In genomic region chr13:35159041-35159440, GRCh38 we compare ENCODE assay signal across 22 cellular contexts.
"Had no signal": no experiment of that assay in that cellular context is flagged by ENCODE, and none has a peak within 500 bp of the region (broad histone marks: within the 10 kb centered on the region; RNA-seq: fewer than 3 reads in every experiment).

No MANE protein-coding gene starts in this region.

- ATAC-seq: esophagus mucosa; heart left ventricle; left lobe of liver; natural killer cell; stimulated activated naive B cell treated with anti-CD40 and anti-IgM and Interleukin-4, amounts not matched to agents 10 μg/mL and 1 μg/mL and 100 μg/mL, for 72 hours; stimulated activated naive CD8-positive, alpha-beta T cell treated with anti-CD3 and anti-CD28 coated beads, Interleukin-15, amount 100 ng/mL, for 72 hours had no signal

- H3K9me3 Mint-ChIP-seq: mesothelial cell of epicardium; natural killer cell; neural crest cell; stimulated activated naive B cell treated with anti-CD40 and anti-IgM and Interleukin-4, amounts not matched to agents 10 μg/mL and 1 μg/mL and 100 μg/mL, for 72 hours; stimulated activated naive CD8-positive, alpha-beta T cell treated with anti-CD3 and anti-CD28 coated beads, Interleukin-15, amount 100 ng/mL, for 72 hours had no signal

- H3K4me3 ChIP-seq: heart left ventricle, ovary, right atrium auricular region, sigmoid colon, skin epidermis, testis, tibial nerve had no signal

- DNase-seq: cortex of kidney; effector memory CD4-positive, alpha-beta T cell; heart left ventricle; hypothalamus; kidney glomerular epithelial cell; mammary epithelial cell; natural killer cell; nucleus accumbens; ovary; sigmoid colon; stimulated activated CD4-positive, alpha-beta T cell treated with anti-CD3 and anti-CD28 coated beads, Interleukin-2, amount 100 ng/mL, for 24 hours; stimulated activated CD4-positive, alpha-beta T cell treated with anti-CD3 and anti-CD28 coated beads, Interleukin-4, amount 100 ng/mL, for 4 hours; stimulated activated naive B cell treated with anti-CD40 and anti-IgM and Interleukin-4, amounts not matched to agents 10 μg/mL and 1 μg/mL and 100 μg/mL, for 72 hours; stimulated activated naive CD8-positive, alpha-beta T cell treated with anti-CD3 and anti-CD28 coated beads, Interleukin-15, amount 100 ng/mL, for 72 hours; testis had no signal

- H3K27me3 ChIP-seq: heart left ventricle, ovary, right atrium auricular region, sigmoid colon, testis, tibial nerve had no signal

- H3K27me3 Mint-ChIP-seq: stimulated activated naive B cell treated with anti-CD40 and anti-IgM and Interleukin-4, amounts not matched to agents 10 μg/mL and 1 μg/mL and 100 μg/mL, for 72 hours; stimulated activated naive CD8-positive, alpha-beta T cell treated with anti-CD3 and anti-CD28 coated beads, Interleukin-15, amount 100 ng/mL, for 72 hours had no signal

- H3K36me3 Mint-ChIP-seq: natural killer cell; stimulated activated naive B cell treated with anti-CD40 and anti-IgM and Interleukin-4, amounts not matched to agents 10 μg/mL and 1 μg/mL and 100 μg/mL, for 72 hours had no signal

- H3K36me3 ChIP-seq: ovary, right atrium auricular region, tibial nerve had no signal

- H3K9me3 ChIP-seq: heart left ventricle, ovary, right atrium auricular region, sigmoid colon, testis, tibial nerve had no signal

- H3K4me1 Mint-ChIP-seq: neural crest cell had no signal

- H3K4me3 Mint-ChIP-seq: mesothelial cell of epicardium; natural killer cell; neural crest cell; stimulated activated naive B cell treated with anti-CD40 and anti-IgM and Interleukin-4, amounts not matched to agents 10 μg/mL and 1 μg/mL and 100 μg/mL, for 72 hours; stimulated activated naive CD8-positive, alpha-beta T cell treated with anti-CD3 and anti-CD28 coated beads, Interleukin-15, amount 100 ng/mL, for 72 hours had no signal

- H3K27ac ChIP-seq: ovary, right atrium auricular region, sigmoid colon, skin epidermis, testis, tibial nerve had no signal

- H3K27ac Mint-ChIP-seq: mesothelial cell of epicardium; natural killer cell; stimulated activated naive B cell treated with anti-CD40 and anti-IgM and Interleukin-4, amounts not matched to agents 10 μg/mL and 1 μg/mL and 100 μg/mL, for 72 hours; stimulated activated naive CD8-positive, alpha-beta T cell treated with anti-CD3 and anti-CD28 coated beads, Interleukin-15, amount 100 ng/mL, for 72 hours had no signal

- H3K4me1 ChIP-seq: right atrium auricular region, testis had no signal
